ENCODE assay signal across 1 cellular context in genomic region chr11:1682225-1682901, GRCh38.
TF ChIP-seq lines count a peak whose summit lies in the region.

No MANE protein-coding gene starts in this region.

TF ChIP-seq in HepG2, 621 proteins besides CTCF, POLR2A, EP300 and RAD21 (continued from another document and continues in another):
- TF ChIP-seq ZNF556 (CRISPR knock-in tag; IDR thresholded peaks at IDR 0.05; ENCODE audit: borderline replicate concordance) (peak; percentile 31; the same call in 1 of the 2 replicates), SNAPC4 (CRISPR knock-in tag; IDR thresholded peaks at IDR 0.05) (no peak), TFDP1 (CRISPR knock-in tag; IDR thresholded peaks at IDR 0.05; ENCODE audit: borderline replicate concordance) (peak; percentile 15; the same call in 1 of the 2 replicates), ZNF10 (CRISPR knock-in tag; IDR thresholded peaks at IDR 0.05; ENCODE audit: borderline replicate concordance, low read depth) (no peak), ZSCAN25 (CRISPR knock-in tag; IDR thresholded peaks at IDR 0.05) (peak; percentile 66; the same call in 1 of the 2 replicates), NFYC (CRISPR knock-in tag; IDR thresholded peaks at IDR 0.05) (no peak), HBP1 (CRISPR knock-in tag; IDR thresholded peaks at IDR 0.05; ENCODE audit: low read depth) (no peak), ZBTB7B (CRISPR knock-in tag; IDR thresholded peaks at IDR 0.05) (peak; percentile 92; the same call in 1 of the 2 replicates), NFIB (CRISPR knock-in tag; IDR thresholded peaks at IDR 0.05; ENCODE audit: borderline replicate concordance) (no peak), ZNF124 (CRISPR knock-in tag; IDR thresholded peaks at IDR 0.05) (no peak), KDM3A (CRISPR knock-in tag; IDR thresholded peaks at IDR 0.05; ENCODE audit: low read depth) (no peak), ZNF580 (CRISPR knock-in tag; IDR thresholded peaks at IDR 0.05; ENCODE audit: borderline replicate concordance, low read depth) (peak; percentile 78; the same call in 1 of the 2 replicates), RBFOX2 (IDR thresholded peaks at IDR 0.05; ENCODE audit: low read depth, low read length) (no peak), ZNF766 (CRISPR knock-in tag; IDR thresholded peaks at IDR 0.05; ENCODE audit: borderline replicate concordance) (no peak), FOXC1 (CRISPR knock-in tag; IDR thresholded peaks at IDR 0.05; ENCODE audit: borderline replicate concordance) (no peak), HNRNPUL1 (IDR thresholded peaks at IDR 0.05; ENCODE audit: low read depth, low read length) (no peak), MAZ (IDR thresholded peaks at IDR 0.05; ENCODE audit: borderline replicate concordance, low read depth, low read length) (no peak), MAZ (CRISPR knock-in tag; IDR thresholded peaks at IDR 0.05; ENCODE audit: low read depth) (no peak), TBX3 (IDR thresholded peaks at IDR 0.05; ENCODE audit: borderline replicate concordance) (no peak), ZNF597 (CRISPR knock-in tag; IDR thresholded peaks at IDR 0.05) (no peak), ZNF567 (CRISPR knock-in tag; IDR thresholded peaks at IDR 0.05; ENCODE audit: borderline replicate concordance) (0 out of 2 replicates have a peak, but pooled peaks have one; percentile 28), HMGXB4 (CRISPR knock-in tag; IDR thresholded peaks at IDR 0.05; ENCODE audit: borderline replicate concordance in 1 of 2, low read depth in 1 of 2) (no peak; a peak in 1 of 4 replicates), HDAC1 (CRISPR knock-in tag; IDR thresholded peaks at IDR 0.05) (peak; percentile 71; the same call in 1 of the 2 replicates), KDM5B (CRISPR knock-in tag; IDR thresholded peaks at IDR 0.05; ENCODE audit: borderline replicate concordance) (no peak), ZNF782 (CRISPR knock-in tag; IDR thresholded peaks at IDR 0.05; ENCODE audit: borderline replicate concordance) (no peak), POGK (CRISPR knock-in tag; conservative IDR thresholded peaks at IDR 0.05) (0 out of 2 replicates have a peak, but pooled peaks have one; percentile 21), PITX1 (CRISPR knock-in tag; IDR thresholded peaks at IDR 0.05) (0 out of 2 replicates have a peak, but pooled peaks have one; percentile 52), TFE3 (CRISPR knock-in tag; IDR thresholded peaks at IDR 0.05) (peak; percentile 90), ZFY (CRISPR knock-in tag; IDR thresholded peaks at IDR 0.05) (peak; percentile 12; the same call in 1 of the 2 replicates), ZNF451 (CRISPR knock-in tag; IDR thresholded peaks at IDR 0.05) (no peak), ZHX1 (CRISPR knock-in tag; IDR thresholded peaks at IDR 0.05; ENCODE audit: low read depth) (no peak), ZNF557 (CRISPR knock-in tag; IDR thresholded peaks at IDR 0.05) (no peak), MIXL1 (CRISPR knock-in tag; IDR thresholded peaks at IDR 0.05) (peak; percentile 47; the same call in 1 of the 2 replicates), ERF (CRISPR knock-in tag; IDR thresholded peaks at IDR 0.05) (peak; percentile 65), ZNF3 (CRISPR knock-in tag; IDR thresholded peaks at IDR 0.05) (no peak), ZSCAN9 (CRISPR knock-in tag; IDR thresholded peaks at IDR 0.05; ENCODE audit: borderline replicate concordance) (peak; percentile 85), ZNF280D (CRISPR knock-in tag; IDR thresholded peaks at IDR 0.05) (no peak), FOXK1 (CRISPR knock-in tag; IDR thresholded peaks at IDR 0.05; ENCODE audit: borderline replicate concordance, low read depth) (peak; percentile 79; the same call in 1 of the 2 replicates), NAIF1 (CRISPR knock-in tag; IDR thresholded peaks at IDR 0.05; ENCODE audit: borderline replicate concordance) (0 out of 2 replicates have a peak, but pooled peaks have one; percentile 46), JARID2 (CRISPR knock-in tag; IDR thresholded peaks at IDR 0.05; ENCODE audit: insufficient replicate concordance) (no peak)
